In genomic region chr2:73386342-73386868, GRCh38 we compare ENCODE assay signal across 8 cellular contexts.
DNase-seq lines count a peak whose midpoint lies in the region; ATAC-seq and TF ChIP-seq lines count a peak whose summit lies in the region.

No MANE protein-coding gene starts in this region.

- H3K27ac ChIP-seq in OCI-LY1 (ENCODE audit: low read depth, low read length, poor library complexity, severe bottlenecking), result peak overlapping the region; percentile 83

- no peaks in the 10 kb centered on the region for H3K9me3 ChIP-seq in HAP-1
- no peaks in the 10 kb centered on the region for H3K9me3 ChIP-seq in OCI-LY1 (ENCODE audit: low read length)
- H3K9me3 ChIP-seq in neuron (ENCODE audit: low read length), result no peaks in the 10 kb centered on the region

- TF ChIP-seq CTCF in OCI-LY1 (IDR thresholded peaks at IDR 0.05; ENCODE audit: low read length) (no peak), epithelial cell of esophagus (IDR thresholded peaks at IDR 0.05; ENCODE audit: insufficient read depth, low read depth, low read length, missing control alignments) (peak; percentile 1)

- peak overlapping the region; percentile 83 for H3K4me3 ChIP-seq in HAP-1
- peak overlapping the region; percentile 96 for H3K4me3 ChIP-seq in OCI-LY1 (ENCODE audit: low read depth, low read length, poor library complexity, severe bottlenecking)
- peak overlapping the region; percentile 80 for H3K4me3 ChIP-seq in epithelial cell of esophagus (ENCODE audit: low read length)
- peak overlapping the region; percentile 100 for H3K4me3 ChIP-seq in neuron (ENCODE audit: low read length)

- H3K36me3 ChIP-seq in HAP-1 (replicated peaks) (no peaks in the 10 kb centered on the region), OCI-LY1 (ENCODE audit: insufficient read depth, low read length) (no peaks in the 10 kb centered on the region), neuron (ENCODE audit: insufficient read depth, low read length) (peaks cover 3% of the 10 kb centered on the region)

- H3F3A ChIP-seq in OCI-LY1 (ENCODE audit: insufficient read depth, low read length), result no peaks in the 10 kb centered on the region

- peak; percentile 13 for ATAC-seq in GM18511 (IDR thresholded peaks at IDR 0.05; ENCODE audit: unreplicated experiment)

- H3K4me1 ChIP-seq in HAP-1 (peaks cover 3% of the 10 kb centered on the region; the same call in 1 of the 2 replicates), OCI-LY1 (ENCODE audit: insufficient read depth, low read length, severe bottlenecking) (peaks cover 20% of the 10 kb centered on the region), neuron (ENCODE audit: insufficient read depth, low read length) (peaks cover 9% of the 10 kb centered on the region)

- in situ Hi-C loops in HAP-1 (cut with MboI; ENCODE audit: low sequenced_read_pairs), result no loop called here

- no peaks in the 10 kb centered on the region for H4K20me1 ChIP-seq in OCI-LY1 (ENCODE audit: insufficient read depth, low read length)

- H3K4me2 ChIP-seq in OCI-LY1 (ENCODE audit: low read length), result peak overlapping the region; percentile 94

- peaks cover 13% of the 10 kb centered on the region for H3K27me3 ChIP-seq in HAP-1 (ENCODE audit: low read depth)
- no peaks in the 10 kb centered on the region for H3K27me3 ChIP-seq in OCI-LY1 (ENCODE audit: insufficient read depth, low read length)
- peaks cover 12% of the 10 kb centered on the region for H3K27me3 ChIP-seq in neuron (ENCODE audit: insufficient read depth, low read length)

- H3K79me2 ChIP-seq in OCI-LY1 (ENCODE audit: insufficient read depth, low read length), result peaks cover 18% of the 10 kb centered on the region

- H3K9me2 ChIP-seq in OCI-LY1 (ENCODE audit: low read depth, low read length), result no peaks in the 10 kb centered on the region

- H2AFZ ChIP-seq in OCI-LY1 (ENCODE audit: low read length), result 0 out of 2 replicates have a peak overlapping the region, but pooled peaks have one; percentile 9
- H2AFZ ChIP-seq in neuron (ENCODE audit: low read depth, low read length), result peak overlapping the region; percentile 81

- DNase-seq in HAP-1 (ENCODE audit: low spot score in 2 of 2), result no peak
- no peak for DNase-seq in epithelial cell of esophagus (ENCODE audit: low read depth)
- DNase-seq in putamen (ENCODE audit: low spot score), result no peak
- DNase-seq in stimulated activated CD8-positive, alpha-beta memory T cell treated with anti-CD3 and anti-CD28 coated beads, Interleukin-4, amount 100 ng/mL, for 48 hours, result no peak
- DNase-seq in DMS 273 (lab: John Stamatoyannopoulos, UW; ENCODE audit: unreplicated experiment), result no peak

- H3K9ac ChIP-seq in OCI-LY1 (ENCODE audit: low read length), result peak overlapping the region; percentile 96
